Comparison of ENCODE assay signal across 10 cellular contexts in genomic region chr5:95924720-95925119, GRCh38. TPM values are rescaled to one million over a fixed set of nuclear protein-coding genes. Genes with fewer than 3 reads are reported as not detected.
DNase-seq lines count a peak whose midpoint lies in the region; ATAC-seq, FAIRE-seq and TF ChIP-seq lines count a peak whose summit lies in the region.
"Had no signal": no experiment of that assay in that cellular context is flagged by ENCODE, and none has a peak within 500 bp of the region (broad histone marks: within the 10 kb centered on the region; RNA-seq: fewer than 3 reads in every experiment).

No MANE protein-coding gene starts in this region.

- TF ChIP-seq CTCF in body of pancreas (IDR thresholded peaks at IDR 0.05) (no peak), pancreas (IDR thresholded peaks at IDR 0.05) (no peak), Calu3 (IDR thresholded peaks at IDR 0.05; ENCODE audit: unreplicated experiment) (no peak)

- peak overlapping the region; percentile 50 to 80 (median 65) for H3K27ac ChIP-seq in body of pancreas
- peak overlapping the region in 3 of 4 donors; percentile 2 to 72 (median 46) for H3K27ac ChIP-seq in pancreas

- CTCF ChIA-PET in Calu3 (lab: Charles Lee), result no interaction called here

- H3K9me3 ChIP-seq in body of pancreas, result no peaks in the 10 kb centered on the region
- H3K9me3 ChIP-seq in pancreas, result no peaks in the 10 kb centered on the region

- H3K36me3 Mint-ChIP-seq in Calu3 (ENCODE audit: insufficient read depth, unreplicated experiment), result peaks cover 6% of the 10 kb centered on the region

- BruUV-seq in Calu3 (replicated peaks; lab: Mats Ljungman, UMichigan), result no TSS peak

- H3K4me3 ChIP-seq in body of pancreas (no peak overlapping the region), pancreas (no peak overlapping the region)

- TF ChIP-seq POLR2A in body of pancreas (IDR thresholded peaks at IDR 0.05), result no peak

- H3K36me3 ChIP-seq in body of pancreas (replicated peaks in 1 of 2; ENCODE audit: insufficient read depth in 1 of 2, low read depth in 2 of 2) (no peaks in the 10 kb centered on the region), pancreas (no peaks in the 10 kb centered on the region)

- H3K27me3 Mint-ChIP-seq in Calu3 (ENCODE audit: unreplicated experiment), result no peaks in the 10 kb centered on the region

- no peak for FAIRE-seq in pancreas (lab: Jason Lieb, UNC)

- H3K27me3 ChIP-seq in body of pancreas (no peaks in the 10 kb centered on the region), pancreas (no peaks in the 10 kb centered on the region)

- intact Hi-C loops in body of pancreas (cut with DNase I) (no loop called here), pancreas (cut with DNase I) (no loop called here), Calu3 (cut with micrococcal nuclease; ENCODE audit: unreplicated experiment) (no loop called here)

- 1 to 21% methylated on average over 3 of the region's 3 CpGs for WGBS in body of pancreas, 2 donors
- WGBS in pancreas, 2 donors, result 14 to 18% methylated on average over 3 of the region's 3 CpGs

- no peak overlapping the region for H3K4me3 Mint-ChIP-seq in Calu3 (ENCODE audit: low read depth, unreplicated experiment)

- ATAC-seq in GM18909 (IDR thresholded peaks at IDR 0.05; ENCODE audit: poor library complexity, unreplicated experiment) (peak; percentile 23), body of pancreas (peak; percentile 90), pancreas (peak; percentile 86 to 92 (median 90)), GM19397 (IDR thresholded peaks at IDR 0.05; ENCODE audit: unreplicated experiment) (no peak)
- ATAC-seq: PC-3 had no signal

- no peak overlapping the region for H3K27ac Mint-ChIP-seq in Calu3 (ENCODE audit: unreplicated experiment)

- peaks cover 29% of the 10 kb centered on the region for H3K4me1 Mint-ChIP-seq in Calu3 (ENCODE audit: low read depth, unreplicated experiment)

- H3K9me3 Mint-ChIP-seq in Calu3 (ENCODE audit: low read depth, unreplicated experiment), result peaks cover 2% of the 10 kb centered on the region

- DNase-seq in HT-29 (ENCODE audit: low spot score), result peak; percentile 7
- DNase-seq in body of pancreas, result peak; percentile 53 to 87 (median 70)
- DNase-seq in pancreas, result peak in 3 of 6 donors; percentile 35 to 66 (median 62)
- DNase-seq in NCI-H1930 (lab: John Stamatoyannopoulos, UW), result no peak
- no peak for DNase-seq in SW 1271 (lab: John Stamatoyannopoulos, UW)
- no peak for DNase-seq in Calu3
- DNase-seq: PC-3; stimulated activated CD4-positive, alpha-beta T cell treated with anti-CD3 and anti-CD28 coated beads, Interleukin-4, amount 100 ng/mL, for 24 hours had no signal

- H3K4me1 ChIP-seq in body of pancreas, result peaks cover 55% of the 10 kb centered on the region
- peaks cover 34 to 47% (median 41%) of the 10 kb centered on the region in 3 donors for H3K4me1 ChIP-seq in pancreas

RNA-seq across cellular contexts. Expression of gene ELL2, which starts 36.9 kb away (rescaled TPM):
- 15.4 and 21.7 TPM in 2 replicates for total RNA-seq in HT-29 (2014; rRNA removed; shearing (Covaris generic))
- total RNA-seq in body of pancreas, result 100 to 1,000 TPM; 100 to 104 TPM
- total RNA-seq in pancreas, result 10 to 100 TPM; 72.7 to 92.8 (median 82.4) TPM
- polyA plus RNA-seq in pancreas, result 10 to 100 TPM; 21.0 to 30.8 TPM
- total RNA-seq in Calu3 (2022), result 56.2 and 57.7 TPM in 2 replicates

Comparison
In these comparisons a context has a peak if more than half of its experiments do, and no peak if none do; other contexts are left out.
1. DNase-seq: peak in HT-29 (single experiment) and body of pancreas (4 of 4); none in NCI-H1930 (0 of 2), SW 1271 (0 of 2) and Calu3 (single experiment).